ENCODE assay signal across 8 cellular contexts in genomic region chr12:105053116-105053572, GRCh38. TPM values are rescaled to one million over a fixed set of nuclear protein-coding genes. Genes with fewer than 3 reads are reported as not detected.
DNase-seq lines count a peak whose midpoint lies in the region; ATAC-seq and TF ChIP-seq lines count a peak whose summit lies in the region.

No MANE protein-coding gene starts in this region.

- peak; percentile 94 for TF ChIP-seq CTCF in A673 (conservative IDR thresholded peaks at IDR 0.05; ENCODE audit: low read depth, low read length)
- peak; percentile 84 to 95 (median 94) for TF ChIP-seq CTCF in Peyer's patch (IDR thresholded peaks at IDR 0.05)
- TF ChIP-seq CTCF in fibroblast of lung (conservative IDR thresholded peaks at IDR 0.05 in 1 of 2, IDR thresholded peaks at IDR 0.05 in 1 of 2; ENCODE audit: low read depth in 1 of 2, low read length in 2 of 2) = peak; percentile 90 to 98
- TF ChIP-seq CTCF in neural crest cell (conservative IDR thresholded peaks at IDR 0.05) = peak; percentile 98

- peaks cover 15% of the 10 kb centered on the region for H3K36me3 Mint-ChIP-seq in neural crest cell (ENCODE audit: low read depth)

- no peaks in the 10 kb centered on the region for H3K36me3 ChIP-seq in A673 (ENCODE audit: insufficient read depth, low read length, poor library complexity, severe bottlenecking)
- no peaks in the 10 kb centered on the region for H3K36me3 ChIP-seq in Peyer's patch
- H3K36me3 ChIP-seq in fibroblast of lung (ENCODE audit: control insufficient read depth, insufficient read depth, low read length) = peaks cover 3% of the 10 kb centered on the region

- no peaks in the 10 kb centered on the region for H3K27me3 Mint-ChIP-seq in neural crest cell (ENCODE audit: low read depth)
- H3K27me3 Mint-ChIP-seq in stimulated activated naive CD8-positive, alpha-beta T cell treated with anti-CD3 and anti-CD28 coated beads, Interleukin-15, amount 100 ng/mL, for 72 hours = no peaks in the 10 kb centered on the region

- H3K4me1 ChIP-seq in A673 (ENCODE audit: insufficient read depth, low read length, poor library complexity, severe bottlenecking) (no peaks in the 10 kb centered on the region), Peyer's patch (no peaks in the 10 kb centered on the region), fibroblast of lung (ENCODE audit: control insufficient read depth, extremely low read depth, insufficient read depth, low read length) (no peaks in the 10 kb centered on the region)

- no peak overlapping the region for H3K9ac ChIP-seq in fibroblast of lung (ENCODE audit: insufficient read depth, low read length)

- POLR2A ChIA-PET in A673 (lab: Charles Lee; ENCODE audit: low non-redundant PET) = no interaction called here

- intact Hi-C loops in A673 (cut with micrococcal nuclease; ENCODE audit: unreplicated experiment) = loop anchor here (2.0 to 5.0 kb wide), 3 partner anchors 66 to 852 kb away; partner anchors contain the start of gene NOPCHAP1

- no peaks in the 10 kb centered on the region for H4K20me1 ChIP-seq in fibroblast of lung (ENCODE audit: control insufficient read depth, extremely low read depth, insufficient read depth, low read length)

- no peak overlapping the region for H3K4me3 Mint-ChIP-seq in neural crest cell
- no peak overlapping the region for H3K4me3 Mint-ChIP-seq in stimulated activated naive CD8-positive, alpha-beta T cell treated with anti-CD3 and anti-CD28 coated beads, Interleukin-15, amount 100 ng/mL, for 72 hours

- H3K27ac Mint-ChIP-seq in neural crest cell (ENCODE audit: unreplicated experiment) = no peak overlapping the region
- no peak overlapping the region for H3K27ac Mint-ChIP-seq in stimulated activated naive CD8-positive, alpha-beta T cell treated with anti-CD3 and anti-CD28 coated beads, Interleukin-15, amount 100 ng/mL, for 72 hours

- BruUV-seq in A673 (replicated peaks; lab: Mats Ljungman, UMichigan) = no TSS peak

- H3K4me3 ChIP-seq in A673 (ENCODE audit: low read depth, low read length, poor library complexity, severe bottlenecking) (no peak overlapping the region), Peyer's patch (no peak overlapping the region), fibroblast of lung (replicated peaks in 1 of 4; ENCODE audit: control extremely low read depth in 1 of 4, insufficient read depth in 1 of 4, low read depth in 3 of 4, low read length in 4 of 4) (no peak overlapping the region)

- no peak for TF ChIP-seq POLR2A in Peyer's patch (IDR thresholded peaks at IDR 0.05)

- peak; percentile 70 for ATAC-seq in GM18867 (IDR thresholded peaks at IDR 0.05; ENCODE audit: unreplicated experiment)
- peak; percentile 87 for ATAC-seq in stimulated activated naive CD8-positive, alpha-beta T cell treated with anti-CD3 and anti-CD28 coated beads, Interleukin-15, amount 100 ng/mL, for 72 hours

- H3K79me2 ChIP-seq in fibroblast of lung (ENCODE audit: control insufficient read depth, insufficient read depth, low read length) = no peaks in the 10 kb centered on the region

- no peak overlapping the region for H3K27ac ChIP-seq in A673 (ENCODE audit: low read depth, low read length, poor library complexity, severe bottlenecking)
- no peak overlapping the region for H3K27ac ChIP-seq in Peyer's patch
- no peak overlapping the region for H3K27ac ChIP-seq in fibroblast of lung (ENCODE audit: insufficient read depth, low read length)

- peaks cover 9% of the 10 kb centered on the region for H3K4me1 Mint-ChIP-seq in neural crest cell
- H3K4me1 Mint-ChIP-seq in stimulated activated naive CD8-positive, alpha-beta T cell treated with anti-CD3 and anti-CD28 coated beads, Interleukin-15, amount 100 ng/mL, for 72 hours = peaks cover 7% of the 10 kb centered on the region

- DNase-seq in A673 (ENCODE audit: low spot score) (peak; percentile 84), Kasumi-1 (lab: John Stamatoyannopoulos, UW) (peak; percentile 84 to 85), Peyer's patch (peak; percentile 58 to 94 (median 79)), fibroblast of lung (ENCODE audit: low read depth in 2 of 2) (peak; percentile 51 to 88), neural crest cell (ENCODE audit: low read depth, low spot score) (peak; percentile 73)
- DNase-seq in activated T-cell treated with anti-CD3 and anti-CD28 coated beads, Interleukin-2, amount 50 U/mL, for 1 hour = peak; percentile 73
- peak; percentile 65 to 75 for DNase-seq in stimulated activated naive CD8-positive, alpha-beta T cell treated with anti-CD3 and anti-CD28 coated beads, Interleukin-15, amount 100 ng/mL, for 72 hours

- no peak overlapping the region for H2AFZ ChIP-seq in fibroblast of lung (ENCODE audit: low read length)

- CTCF ChIA-PET in A673 (lab: Charles Lee) = interaction anchor here (0.6 to 1.8 kb wide), 2 partner anchors 671 to 1432 kb away, joined by 3 to 8 read pairs; no protein-coding TSS in a partner anchor

- no peaks in the 10 kb centered on the region for H3K27me3 ChIP-seq in A673 (replicated peaks; ENCODE audit: insufficient read depth, low read depth, low read length, poor library complexity)
- H3K27me3 ChIP-seq in Peyer's patch = no peaks in the 10 kb centered on the region
- no peaks in the 10 kb centered on the region for H3K27me3 ChIP-seq in fibroblast of lung (ENCODE audit: control insufficient read depth, insufficient read depth, low read length)

- H3K9me3 ChIP-seq in A673 (ENCODE audit: low read depth, low read length, poor library complexity, severe bottlenecking) (peaks cover 9% of the 10 kb centered on the region), Peyer's patch (no peaks in the 10 kb centered on the region), fibroblast of lung (ENCODE audit: control insufficient read depth, insufficient read depth, low read depth, low read length) (no peaks in the 10 kb centered on the region)

- H3K4me2 ChIP-seq in fibroblast of lung (ENCODE audit: extremely low read depth, insufficient read depth, low read length) = no peak overlapping the region

- peaks cover 6% of the 10 kb centered on the region for H3K9me3 Mint-ChIP-seq in neural crest cell
- H3K9me3 Mint-ChIP-seq in stimulated activated naive CD8-positive, alpha-beta T cell treated with anti-CD3 and anti-CD28 coated beads, Interleukin-15, amount 100 ng/mL, for 72 hours = peaks cover 10 to 19% of the 10 kb centered on the region in 2 donors

RNA-seq across cellular contexts. Expression of gene ALDH1L2, which starts 31.1 kb away (rescaled TPM):
- 3.4 and 4.9 TPM in 2 replicates for total RNA-seq in A673 (2021)
- 1 to 10 TPM in 3 of 4 donors, under 1 TPM in 1; 0.70 to 5.8 (median 4.0) TPM for total RNA-seq in Peyer's patch
- 35.7 and 59.1 TPM in 2 replicates for total RNA-seq in fibroblast of lung
- polyA plus RNA-seq in fibroblast of lung = 37.8 and 88.2 TPM in 2 replicates
- polyA plus RNA-seq in fibroblast of lung (2012) = 15.5 and 40.1 TPM in 2 replicates
- polyA minus RNA-seq in fibroblast of lung (ENCODE audit: low replicate concordance) = 14.7 and 38.1 TPM in 2 replicates
- total RNA-seq in neural crest cell = 4.0 and 4.2 TPM in 2 replicates

RNA-seq across cellular contexts. Expression of gene WASHC4, which starts 54.4 kb away (rescaled TPM):
- total RNA-seq in A673 (2021) = 37.0 and 39.1 TPM in 2 replicates
- 10 to 100 TPM; 56.6 to 93.3 (median 71.4) TPM for total RNA-seq in Peyer's patch
- total RNA-seq in fibroblast of lung = 88.1 and 98.3 TPM in 2 replicates
- polyA plus RNA-seq in fibroblast of lung = 40.2 and 56.5 TPM in 2 replicates
- polyA plus RNA-seq in fibroblast of lung (2012) = 19.3 and 27.8 TPM in 2 replicates
- polyA minus RNA-seq in fibroblast of lung (ENCODE audit: low replicate concordance) = 6.2 and 19.4 TPM in 2 replicates
- total RNA-seq in neural crest cell = 32.0 and 35.8 TPM in 2 replicates
